Comparison of ENCODE assay signal across 1 cellular context in genomic region chr17:64386412-64387144, GRCh38.
TF ChIP-seq lines count a peak whose summit lies in the region.

No MANE protein-coding gene starts in this region.

TF ChIP-seq in HepG2, 621 proteins besides CTCF, POLR2A, EP300 and RAD21 (continued from another document and continues in another):
- TF ChIP-seq HNF1A (IDR thresholded peaks at IDR 0.05; ENCODE audit: low read depth) (0 out of 2 replicates have a peak, but pooled peaks have one; percentile 27), HNF1A (CRISPR knock-in tag; IDR thresholded peaks at IDR 0.05; ENCODE audit: borderline replicate concordance) (peak; percentile 46; the same call in 1 of the 2 replicates), ZKSCAN1 (IDR thresholded peaks at IDR 0.05; ENCODE audit: low read length) (no peak), ESRRA (CRISPR knock-in tag; IDR thresholded peaks at IDR 0.05; ENCODE audit: low read depth) (peak; percentile 92), SIN3A (IDR thresholded peaks at IDR 0.05; ENCODE audit: borderline replicate concordance, low read depth, low read length) (no peak), SALL1 (CRISPR knock-in tag; IDR thresholded peaks at IDR 0.05) (peak; percentile 92), TBX2 (CRISPR knock-in tag; IDR thresholded peaks at IDR 0.05; ENCODE audit: borderline replicate concordance) (peak; percentile 93), IRF2 (CRISPR knock-in tag; IDR thresholded peaks at IDR 0.05) (peak; percentile 80), ZBTB7B (CRISPR knock-in tag; IDR thresholded peaks at IDR 0.05) (peak; percentile 87; the same call in 1 of the 2 replicates), ZNF672 (CRISPR knock-in tag; IDR thresholded peaks at IDR 0.05) (no peak), ZNF792 (CRISPR knock-in tag; IDR thresholded peaks at IDR 0.05) (peak; percentile 83), ZSCAN29 (CRISPR knock-in tag; conservative IDR thresholded peaks at IDR 0.05) (no peak), GATA4 (IDR thresholded peaks at IDR 0.05; ENCODE audit: borderline replicate concordance, low read depth) (peak; percentile 49; the same call in 1 of the 2 replicates), TSC22D2 (CRISPR knock-in tag; IDR thresholded peaks at IDR 0.05; ENCODE audit: borderline replicate concordance) (0 out of 2 replicates have a peak, but pooled peaks have one; percentile 28), THAP7 (CRISPR knock-in tag; IDR thresholded peaks at IDR 0.05) (no peak), KDM4B (CRISPR knock-in tag; IDR thresholded peaks at IDR 0.05) (0 out of 2 replicates have a peak, but pooled peaks have one; percentile 29), ZMAT3 (CRISPR knock-in tag; conservative IDR thresholded peaks at IDR 0.05) (0 out of 2 replicates have a peak, but pooled peaks have one; percentile 20), SP5 (CRISPR knock-in tag; IDR thresholded peaks at IDR 0.05; ENCODE audit: borderline replicate concordance, low read depth) (peak; percentile 94), ZNF766 (CRISPR knock-in tag; IDR thresholded peaks at IDR 0.05; ENCODE audit: borderline replicate concordance) (0 out of 2 replicates have a peak, but pooled peaks have one; percentile 28), ZNF205 (CRISPR knock-in tag; IDR thresholded peaks at IDR 0.05) (peak; percentile 61; the same call in 1 of the 2 replicates), SNAPC2 (CRISPR knock-in tag; IDR thresholded peaks at IDR 0.05) (0 out of 2 replicates have a peak, but pooled peaks have one; percentile 66), AHR (CRISPR knock-in tag; IDR thresholded peaks at IDR 0.05) (no peak), FOXK2 (IDR thresholded peaks at IDR 0.05) (no peak), ZNF264 (CRISPR knock-in tag; IDR thresholded peaks at IDR 0.05) (0 out of 2 replicates have a peak, but pooled peaks have one; percentile 39), SETDB1 (CRISPR knock-in tag; IDR thresholded peaks at IDR 0.05; ENCODE audit: borderline replicate concordance) (no peak), ZNF607 (CRISPR knock-in tag; IDR thresholded peaks at IDR 0.05; ENCODE audit: borderline replicate concordance) (peak; percentile 60; the same call in 1 of the 2 replicates), FOXM1 (CRISPR knock-in tag; IDR thresholded peaks at IDR 0.05) (no peak)
- TF ChIP-seq, protein P1, sequence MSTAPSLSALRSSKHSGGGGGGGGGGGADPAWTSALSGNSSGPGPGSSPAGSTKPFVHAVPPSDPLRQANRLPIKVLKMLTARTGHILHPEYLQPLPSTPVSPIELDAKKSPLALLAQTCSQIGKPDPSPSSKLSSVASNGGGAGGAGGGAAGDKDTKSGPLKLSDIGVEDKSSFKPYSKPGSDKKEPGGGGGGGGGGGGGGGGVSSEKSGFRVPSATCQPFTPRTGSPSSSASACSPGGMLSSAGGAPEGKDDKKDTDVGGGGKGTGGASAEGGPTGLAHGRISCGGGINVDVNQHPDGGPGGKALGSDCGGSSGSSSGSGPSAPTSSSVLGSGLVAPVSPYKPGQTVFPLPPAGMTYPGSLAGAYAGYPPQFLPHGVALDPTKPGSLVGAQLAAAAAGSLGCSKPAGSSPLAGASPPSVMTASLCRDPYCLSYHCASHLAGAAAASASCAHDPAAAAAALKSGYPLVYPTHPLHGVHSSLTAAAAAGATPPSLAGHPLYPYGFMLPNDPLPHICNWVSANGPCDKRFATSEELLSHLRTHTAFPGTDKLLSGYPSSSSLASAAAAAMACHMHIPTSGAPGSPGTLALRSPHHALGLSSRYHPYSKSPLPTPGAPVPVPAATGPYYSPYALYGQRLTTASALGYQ (CRISPR knock-in tag; IDR thresholded peaks at IDR 0.05), result peak; percentile 25; the same call in 1 of the 2 replicates
- TF ChIP-seq, protein P2, sequence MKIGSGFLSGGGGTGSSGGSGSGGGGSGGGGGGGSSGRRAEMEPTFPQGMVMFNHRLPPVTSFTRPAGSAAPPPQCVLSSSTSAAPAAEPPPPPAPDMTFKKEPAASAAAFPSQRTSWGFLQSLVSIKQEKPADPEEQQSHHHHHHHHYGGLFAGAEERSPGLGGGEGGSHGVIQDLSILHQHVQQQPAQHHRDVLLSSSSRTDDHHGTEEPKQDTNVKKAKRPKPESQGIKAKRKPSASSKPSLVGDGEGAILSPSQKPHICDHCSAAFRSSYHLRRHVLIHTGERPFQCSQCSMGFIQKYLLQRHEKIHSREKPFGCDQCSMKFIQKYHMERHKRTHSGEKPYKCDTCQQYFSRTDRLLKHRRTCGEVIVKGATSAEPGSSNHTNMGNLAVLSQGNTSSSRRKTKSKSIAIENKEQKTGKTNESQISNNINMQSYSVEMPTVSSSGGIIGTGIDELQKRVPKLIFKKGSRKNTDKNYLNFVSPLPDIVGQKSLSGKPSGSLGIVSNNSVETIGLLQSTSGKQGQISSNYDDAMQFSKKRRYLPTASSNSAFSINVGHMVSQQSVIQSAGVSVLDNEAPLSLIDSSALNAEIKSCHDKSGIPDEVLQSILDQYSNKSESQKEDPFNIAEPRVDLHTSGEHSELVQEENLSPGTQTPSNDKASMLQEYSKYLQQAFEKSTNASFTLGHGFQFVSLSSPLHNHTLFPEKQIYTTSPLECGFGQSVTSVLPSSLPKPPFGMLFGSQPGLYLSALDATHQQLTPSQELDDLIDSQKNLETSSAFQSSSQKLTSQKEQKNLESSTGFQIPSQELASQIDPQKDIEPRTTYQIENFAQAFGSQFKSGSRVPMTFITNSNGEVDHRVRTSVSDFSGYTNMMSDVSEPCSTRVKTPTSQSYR (CRISPR knock-in tag; IDR thresholded peaks at IDR 0.05; ENCODE audit: borderline replicate concordance), result peak; percentile 67; the same call in 1 of the 2 replicates
- TF ChIP-seq, protein P3, sequence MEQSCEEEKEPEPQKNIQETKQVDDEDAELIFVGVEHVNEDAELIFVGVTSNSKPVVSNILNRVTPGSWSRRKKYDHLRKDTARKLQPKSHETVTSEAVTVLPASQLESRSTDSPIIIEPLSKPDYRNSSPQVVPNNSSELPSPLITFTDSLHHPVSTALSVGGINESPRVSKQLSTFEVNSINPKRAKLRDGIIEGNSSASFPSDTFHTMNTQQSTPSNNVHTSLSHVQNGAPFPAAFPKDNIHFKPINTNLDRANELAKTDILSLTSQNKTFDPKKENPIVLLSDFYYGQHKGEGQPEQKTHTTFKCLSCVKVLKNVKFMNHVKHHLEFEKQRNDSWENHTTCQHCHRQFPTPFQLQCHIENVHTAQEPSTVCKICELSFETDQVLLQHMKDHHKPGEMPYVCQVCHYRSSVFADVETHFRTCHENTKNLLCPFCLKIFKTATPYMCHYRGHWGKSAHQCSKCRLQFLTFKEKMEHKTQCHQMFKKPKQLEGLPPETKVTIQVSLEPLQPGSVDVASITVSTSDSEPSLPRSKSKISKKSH (CRISPR knock-in tag; IDR thresholded peaks at IDR 0.05; ENCODE audit: borderline replicate concordance), result no peak
- TF ChIP-seq, protein P4, sequence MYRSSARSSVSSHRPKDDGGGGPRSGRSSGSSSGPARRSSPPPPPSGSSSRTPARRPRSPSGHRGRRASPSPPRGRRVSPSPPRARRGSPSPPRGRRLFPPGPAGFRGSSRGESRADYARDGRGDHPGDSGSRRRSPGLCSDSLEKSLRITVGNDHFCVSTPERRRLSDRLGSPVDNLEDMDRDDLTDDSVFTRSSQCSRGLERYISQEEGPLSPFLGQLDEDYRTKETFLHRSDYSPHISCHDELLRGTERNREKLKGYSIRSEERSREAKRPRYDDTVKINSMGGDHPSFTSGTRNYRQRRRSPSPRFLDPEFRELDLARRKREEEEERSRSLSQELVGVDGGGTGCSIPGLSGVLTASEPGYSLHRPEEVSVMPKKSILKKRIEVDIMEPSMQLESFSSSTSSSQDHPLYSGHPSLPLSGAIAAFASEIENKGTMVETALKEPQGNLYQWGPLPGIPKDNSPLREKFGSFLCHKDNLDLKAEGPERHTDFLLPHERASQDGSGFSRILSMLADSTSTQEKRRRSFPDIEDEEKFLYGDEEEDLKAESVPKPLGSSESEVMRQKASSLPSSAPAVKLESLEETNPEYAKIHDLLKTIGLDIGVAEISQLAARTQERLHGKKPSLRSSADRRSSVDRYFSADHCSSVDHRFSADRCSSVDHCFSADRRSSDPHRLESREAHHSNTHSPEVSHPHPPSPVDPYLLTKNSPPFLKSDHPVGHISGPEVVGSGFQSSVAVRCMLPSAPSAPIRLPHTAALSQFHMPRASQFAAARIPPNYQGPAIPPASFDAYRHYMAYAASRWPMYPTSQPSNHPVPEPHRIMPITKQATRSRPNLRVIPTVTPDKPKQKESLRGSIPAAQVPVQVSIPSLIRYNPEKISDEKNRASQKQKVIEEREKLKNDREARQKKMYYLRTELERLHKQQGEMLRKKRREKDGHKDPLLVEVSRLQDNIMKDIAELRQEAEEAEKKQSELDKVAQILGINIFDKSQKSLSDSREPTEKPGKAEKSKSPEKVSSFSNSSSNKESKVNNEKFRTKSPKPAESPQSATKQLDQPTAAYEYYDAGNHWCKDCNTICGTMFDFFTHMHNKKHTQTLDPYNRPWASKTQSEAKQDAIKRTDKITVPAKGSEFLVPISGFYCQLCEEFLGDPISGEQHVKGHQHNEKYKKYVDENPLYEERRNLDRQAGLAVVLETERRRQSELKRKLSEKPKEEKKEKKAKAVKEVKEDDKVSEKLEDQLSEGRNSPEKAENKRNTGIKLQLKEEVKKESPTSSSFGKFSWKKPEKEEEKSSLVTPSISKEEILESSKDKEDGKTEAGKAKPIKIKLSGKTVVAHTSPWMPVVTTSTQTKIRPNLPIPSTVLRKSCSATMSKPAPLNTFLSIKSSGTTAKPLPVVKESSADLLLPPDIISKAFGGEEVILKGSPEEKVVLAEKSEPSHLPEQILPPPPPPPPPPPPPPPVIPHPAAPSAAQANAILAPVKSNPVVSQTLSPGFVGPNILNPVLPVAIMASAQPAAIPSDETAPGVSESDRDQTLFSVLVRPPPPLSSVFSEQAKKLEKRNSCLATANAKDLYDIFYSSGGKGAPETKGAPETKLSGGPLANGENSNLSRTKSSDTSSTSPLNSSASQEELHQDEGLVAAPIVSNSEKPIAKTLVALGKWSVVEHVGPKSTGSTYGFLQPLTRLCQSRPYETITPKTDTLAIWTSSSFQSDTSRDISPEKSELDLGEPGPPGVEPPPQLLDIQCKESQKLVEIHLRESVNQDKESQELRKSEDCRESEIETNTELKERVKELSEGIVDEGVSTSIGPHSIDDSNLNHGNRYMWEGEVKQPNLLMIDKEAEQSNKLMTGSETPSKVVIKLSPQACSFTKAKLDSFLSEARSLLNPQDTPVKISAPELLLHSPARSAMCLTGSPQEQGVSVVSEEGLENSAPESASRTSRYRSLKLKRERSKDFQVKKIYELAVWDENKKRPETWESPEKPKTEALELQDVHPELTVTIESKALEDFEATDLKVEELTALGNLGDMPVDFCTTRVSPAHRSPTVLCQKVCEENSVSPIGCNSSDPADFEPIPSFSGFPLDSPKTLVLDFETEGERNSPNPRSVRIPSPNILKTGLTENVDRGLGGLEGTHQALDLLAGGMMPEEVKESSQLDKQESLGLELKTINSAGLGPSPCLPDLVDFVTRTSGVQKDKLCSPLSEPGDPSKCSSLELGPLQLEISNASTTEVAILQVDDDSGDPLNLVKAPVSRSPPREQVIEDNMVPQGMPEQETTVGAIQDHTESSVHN (CRISPR knock-in tag; IDR thresholded peaks at IDR 0.05), result 0 out of 2 replicates have a peak, but pooled peaks have one; percentile 73
- TF ChIP-seq, protein P5, sequence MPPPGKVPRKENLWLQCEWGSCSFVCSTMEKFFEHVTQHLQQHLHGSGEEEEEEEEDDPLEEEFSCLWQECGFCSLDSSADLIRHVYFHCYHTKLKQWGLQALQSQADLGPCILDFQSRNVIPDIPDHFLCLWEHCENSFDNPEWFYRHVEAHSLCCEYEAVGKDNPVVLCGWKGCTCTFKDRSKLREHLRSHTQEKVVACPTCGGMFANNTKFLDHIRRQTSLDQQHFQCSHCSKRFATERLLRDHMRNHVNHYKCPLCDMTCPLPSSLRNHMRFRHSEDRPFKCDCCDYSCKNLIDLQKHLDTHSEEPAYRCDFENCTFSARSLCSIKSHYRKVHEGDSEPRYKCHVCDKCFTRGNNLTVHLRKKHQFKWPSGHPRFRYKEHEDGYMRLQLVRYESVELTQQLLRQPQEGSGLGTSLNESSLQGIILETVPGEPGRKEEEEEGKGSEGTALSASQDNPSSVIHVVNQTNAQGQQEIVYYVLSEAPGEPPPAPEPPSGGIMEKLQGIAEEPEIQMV (CRISPR knock-in tag; IDR thresholded peaks at IDR 0.05; ENCODE audit: low read depth), result peak; percentile 20; the same call in 1 of the 2 replicates
